In genomic region chr3:25587094-25587493, GRCh38 we compare ENCODE assay signal across 26 cellular contexts.
A peak's percentile ranks its signal among the peaks of the same experiment; 100 is the strongest.
DNase-seq lines count a peak whose midpoint lies in the region; ATAC-seq and TF ChIP-seq lines count a peak whose summit lies in the region.
"Had no signal": no experiment of that assay in that cellular context is flagged by ENCODE, and none has a peak within 500 bp of the region (broad histone marks: within the 10 kb centered on the region; RNA-seq: fewer than 3 reads in every experiment).

No MANE protein-coding gene starts in this region.

- POLR2A ChIA-PET in CD4-positive, alpha-beta T cell (lab: Charles Lee) = no interaction called here

- H2AFZ ChIP-seq in smooth muscle cell (ENCODE audit: low read depth) = no peak overlapping the region

- H3K4me1 Mint-ChIP-seq in CD4-positive, alpha-beta T cell (ENCODE audit: low read depth) = no peaks in the 10 kb centered on the region
- H3K4me1 Mint-ChIP-seq: T-cell had no signal

- no peak overlapping the region for H3K9ac ChIP-seq in smooth muscle cell (ENCODE audit: low read depth)

- no peak overlapping the region for H3K4me3 Mint-ChIP-seq in CD4-positive, alpha-beta T cell
- H3K4me3 Mint-ChIP-seq: activated CD4-positive, alpha-beta T cell treated with anti-CD3 and anti-CD28 coated beads, Interleukin-2, amount 10 ng/mL, durations not matched to agents 24 days and 14 days; endodermal cell; T-cell had no signal

- peaks cover 6% of the 10 kb centered on the region for H3K79me2 ChIP-seq in smooth muscle cell (ENCODE audit: low read depth)

- H3K27me3 ChIP-seq in smooth muscle cell (ENCODE audit: low read depth) = no peaks in the 10 kb centered on the region
- no peaks in the 10 kb centered on the region for H3K27me3 ChIP-seq in CD4-positive, alpha-beta T cell (ENCODE audit: control insufficient read depth, insufficient read depth, low read length)
- H3K27me3 ChIP-seq: adrenal gland, BE2C, SJSA1 had no signal

- no peak overlapping the region for H3K27ac Mint-ChIP-seq in CD4-positive, alpha-beta T cell
- H3K27ac Mint-ChIP-seq: activated CD4-positive, alpha-beta T cell treated with anti-CD3 and anti-CD28 coated beads, Interleukin-2, amount 10 ng/mL, durations not matched to agents 24 days and 14 days; endodermal cell; T-cell had no signal

- TF ChIP-seq CTCF in fibroblast of villous mesenchyme (IDR thresholded peaks at IDR 0.05; ENCODE audit: insufficient read depth, low read depth, low read length) (no peak), smooth muscle cell (IDR thresholded peaks at IDR 0.05; ENCODE audit: borderline replicate concordance, insufficient read depth, poor library complexity, severe bottlenecking) (no peak)
- TF ChIP-seq CTCF in CD4-positive, alpha-beta T cell (IDR thresholded peaks at IDR 0.05) = no peak

- DNase-seq in NCI-H748 (lab: John Stamatoyannopoulos, UW; ENCODE audit: unreplicated experiment) = peak; percentile 7
- no peak for DNase-seq in NCI-H748 treated with DMSO at 0.1 percent for 48 hours (lab: John Stamatoyannopoulos, UW)
- DNase-seq in RPMI8226 = peak; percentile 40
- DNase-seq in fibroblast of villous mesenchyme (ENCODE audit: low read depth) = peak; percentile 49
- DNase-seq in smooth muscle cell (lab: John Stamatoyannopoulos, UW; ENCODE audit: unreplicated experiment) = no peak
- DNase-seq in activated CD4-positive, alpha-beta T cell treated with anti-CD3 and anti-CD28 coated beads for 48 hours = no peak
- DNase-seq in inferior parietal cortex (ENCODE audit: extremely low spot score) = no peak
- DNase-seq in CD4-positive, alpha-beta T cell = no peak
- DNase-seq: activated CD4-positive, alpha-beta T cell treated with anti-CD3 and anti-CD28 coated beads, Interleukin-2, amount 10 ng/mL, durations not matched to agents 24 days and 14 days; activated naive CD4-positive, alpha-beta T cell; activated T-cell treated with anti-CD3 and anti-CD28 coated beads, Interleukin-2, amount 50 U/mL, for 48 hours; adrenal gland; BE2C; DMS79; mesendoderm; NCI-H1694; NCI-H2227 treated with DMSO at 0.1 percent for 48 hours; nucleus accumbens; small intestine; stimulated activated CD4-positive, alpha-beta T cell treated with anti-CD3 and anti-CD28 coated beads, Interleukin-2, amount 100 ng/mL, for 24 hours; substantia nigra; T-cell had no signal

- H3K27ac ChIP-seq in smooth muscle cell (ENCODE audit: low read depth) = peak overlapping the region; percentile 77
- no peak overlapping the region for H3K27ac ChIP-seq in CD4-positive, alpha-beta T cell (ENCODE audit: low read depth, low read length)
- H3K27ac ChIP-seq: adrenal gland, SJSA1 had no signal

- WGBS in smooth muscle cell (ENCODE audit: low lambda C conversion rate) = 69% methylated on average over 1 of the region's 1 CpG

- intact Hi-C loops in CD4-positive, alpha-beta T cell (cut with DNase I, micrococcal nuclease) = no loop called here

- no peak overlapping the region for H3K4me2 ChIP-seq in smooth muscle cell

- H3K27me3 Mint-ChIP-seq in CD4-positive, alpha-beta T cell = peaks cover 8% of the 10 kb centered on the region
- H3K27me3 Mint-ChIP-seq: activated CD4-positive, alpha-beta T cell treated with anti-CD3 and anti-CD28 coated beads, Interleukin-2, amount 10 ng/mL, durations not matched to agents 24 days and 14 days had no signal

- H3K36me3 Mint-ChIP-seq in CD4-positive, alpha-beta T cell (ENCODE audit: low read depth) = no peaks in the 10 kb centered on the region
- H3K36me3 Mint-ChIP-seq: T-cell had no signal

- peaks cover 29% of the 10 kb centered on the region for H3F3A ChIP-seq in smooth muscle cell (ENCODE audit: low read depth)

- H3K4me3 ChIP-seq in fibroblast of villous mesenchyme (ENCODE audit: low read depth, low read length) (no peak overlapping the region), smooth muscle cell (no peak overlapping the region)
- H3K4me3 ChIP-seq: adrenal gland, GM12878, SJSA1 had no signal

- ATAC-seq in CD4-positive, alpha-beta T cell (ENCODE audit: poor library complexity) = no peak
- ATAC-seq: GM12878, Panc1, T-cell had no signal

- H3K36me3 ChIP-seq in smooth muscle cell (ENCODE audit: low read depth) = no peaks in the 10 kb centered on the region
- H3K36me3 ChIP-seq: adrenal gland, BE2C had no signal

- H3K4me1 ChIP-seq in smooth muscle cell (ENCODE audit: low read depth) = peaks cover 2% of the 10 kb centered on the region
- H3K4me1 ChIP-seq: BE2C had no signal

- no peaks in the 10 kb centered on the region for H3K9me3 ChIP-seq in smooth muscle cell (replicated peaks; ENCODE audit: low read depth)
- no peaks in the 10 kb centered on the region for H3K9me3 ChIP-seq in CD4-positive, alpha-beta T cell (ENCODE audit: control insufficient read depth, low read length)
- H3K9me3 ChIP-seq: adrenal gland, BE2C, SJSA1 had no signal

- no peaks in the 10 kb centered on the region for H3K9me3 Mint-ChIP-seq in CD4-positive, alpha-beta T cell
- H3K9me3 Mint-ChIP-seq: activated CD4-positive, alpha-beta T cell treated with anti-CD3 and anti-CD28 coated beads, Interleukin-2, amount 10 ng/mL, durations not matched to agents 24 days and 14 days; endodermal cell had no signal

- CTCF ChIA-PET in CD4-positive, alpha-beta T cell (lab: Charles Lee) = no interaction called here

- no peaks in the 10 kb centered on the region for H4K20me1 ChIP-seq in smooth muscle cell (ENCODE audit: low read depth)

Comparison
In these comparisons a context has a peak if more than half of its experiments do, and no peak if none do; other contexts are left out.
1. DNase-seq: peak in NCI-H748 (single experiment), RPMI8226 (single experiment) and fibroblast of villous mesenchyme (single experiment); none in NCI-H748 treated with DMSO at 0.1 percent for 48 hours (single experiment), smooth muscle cell (single experiment), activated CD4-positive, alpha-beta T cell treated with anti-CD3 and anti-CD28 coated beads for 48 hours (single experiment), inferior parietal cortex (single experiment) and CD4-positive, alpha-beta T cell (0 of 10).